2 cellular contexts compared by ENCODE assay signal in the genomic region with DNA sequence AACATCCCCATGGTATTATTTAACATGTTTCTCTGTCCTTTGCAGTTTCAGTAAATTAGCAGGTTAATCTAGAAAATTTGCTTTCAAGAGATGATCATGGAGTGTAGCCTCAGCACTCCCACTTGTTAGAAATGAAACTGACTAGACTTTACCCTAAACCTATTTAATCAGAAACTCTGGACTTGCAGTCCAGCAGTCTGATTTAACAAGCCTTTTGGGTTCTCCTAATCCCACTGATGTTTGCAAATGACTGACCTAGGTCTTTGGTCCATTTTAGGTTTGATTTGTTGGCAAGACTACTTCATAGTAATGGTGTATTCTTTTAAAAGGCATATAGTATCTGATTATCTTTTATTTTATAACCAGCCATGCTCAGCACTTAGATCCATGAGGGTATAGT.
A peak's percentile ranks its signal among the peaks of the same experiment; 100 is the strongest.
TF ChIP-seq lines count a peak whose summit lies in the region.

No MANE protein-coding gene starts in this region.

TF ChIP-seq in liver, 16 proteins besides CTCF, POLR2A, EP300 and RAD21:
- TF ChIP-seq, protein P1, sequence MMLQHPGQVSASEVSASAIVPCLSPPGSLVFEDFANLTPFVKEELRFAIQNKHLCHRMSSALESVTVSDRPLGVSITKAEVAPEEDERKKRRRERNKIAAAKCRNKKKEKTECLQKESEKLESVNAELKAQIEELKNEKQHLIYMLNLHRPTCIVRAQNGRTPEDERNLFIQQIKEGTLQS (IDR thresholded peaks at IDR 0.05): no peak
- TF ChIP-seq SP1 (IDR thresholded peaks at IDR 0.05) (peak; percentile 85), HNF4A (conservative IDR thresholded peaks at IDR 0.05) (peak; percentile 100), HNF4G (IDR thresholded peaks at IDR 0.05) (peak; percentile 99), FOXA2 (IDR thresholded peaks at IDR 0.05) (peak; percentile 38), RXRA (IDR thresholded peaks at IDR 0.05) (peak; percentile 82 to 83), NR2F2 (IDR thresholded peaks at IDR 0.05) (peak; percentile 45), GABPA (IDR thresholded peaks at IDR 0.05 in 1 of 2, conservative IDR thresholded peaks at IDR 0.05 in 1 of 2) (no peak), YY1 (IDR thresholded peaks at IDR 0.05) (peak; percentile 85), FOXA1 (IDR thresholded peaks at IDR 0.05) (no peak), JUND (IDR thresholded peaks at IDR 0.05) (peak in 1 of 2 donors; percentile 76), EGR1 (IDR thresholded peaks at IDR 0.05; ENCODE audit: low read depth in 2 of 2) (no peak), TAF1 (conservative IDR thresholded peaks at IDR 0.05) (no peak)
- TF ChIP-seq, protein P2, sequence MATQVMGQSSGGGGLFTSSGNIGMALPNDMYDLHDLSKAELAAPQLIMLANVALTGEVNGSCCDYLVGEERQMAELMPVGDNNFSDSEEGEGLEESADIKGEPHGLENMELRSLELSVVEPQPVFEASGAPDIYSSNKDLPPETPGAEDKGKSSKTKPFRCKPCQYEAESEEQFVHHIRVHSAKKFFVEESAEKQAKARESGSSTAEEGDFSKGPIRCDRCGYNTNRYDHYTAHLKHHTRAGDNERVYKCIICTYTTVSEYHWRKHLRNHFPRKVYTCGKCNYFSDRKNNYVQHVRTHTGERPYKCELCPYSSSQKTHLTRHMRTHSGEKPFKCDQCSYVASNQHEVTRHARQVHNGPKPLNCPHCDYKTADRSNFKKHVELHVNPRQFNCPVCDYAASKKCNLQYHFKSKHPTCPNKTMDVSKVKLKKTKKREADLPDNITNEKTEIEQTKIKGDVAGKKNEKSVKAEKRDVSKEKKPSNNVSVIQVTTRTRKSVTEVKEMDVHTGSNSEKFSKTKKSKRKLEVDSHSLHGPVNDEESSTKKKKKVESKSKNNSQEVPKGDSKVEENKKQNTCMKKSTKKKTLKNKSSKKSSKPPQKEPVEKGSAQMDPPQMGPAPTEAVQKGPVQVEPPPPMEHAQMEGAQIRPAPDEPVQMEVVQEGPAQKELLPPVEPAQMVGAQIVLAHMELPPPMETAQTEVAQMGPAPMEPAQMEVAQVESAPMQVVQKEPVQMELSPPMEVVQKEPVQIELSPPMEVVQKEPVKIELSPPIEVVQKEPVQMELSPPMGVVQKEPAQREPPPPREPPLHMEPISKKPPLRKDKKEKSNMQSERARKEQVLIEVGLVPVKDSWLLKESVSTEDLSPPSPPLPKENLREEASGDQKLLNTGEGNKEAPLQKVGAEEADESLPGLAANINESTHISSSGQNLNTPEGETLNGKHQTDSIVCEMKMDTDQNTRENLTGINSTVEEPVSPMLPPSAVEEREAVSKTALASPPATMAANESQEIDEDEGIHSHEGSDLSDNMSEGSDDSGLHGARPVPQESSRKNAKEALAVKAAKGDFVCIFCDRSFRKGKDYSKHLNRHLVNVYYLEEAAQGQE (IDR thresholded peaks at IDR 0.05): peak; percentile 69
- TF ChIP-seq, protein P3, sequence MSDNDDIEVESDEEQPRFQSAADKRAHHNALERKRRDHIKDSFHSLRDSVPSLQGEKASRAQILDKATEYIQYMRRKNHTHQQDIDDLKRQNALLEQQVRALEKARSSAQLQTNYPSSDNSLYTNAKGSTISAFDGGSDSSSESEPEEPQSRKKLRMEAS (IDR thresholded peaks at IDR 0.05): peak; percentile 59
- TF ChIP-seq, protein P4, sequence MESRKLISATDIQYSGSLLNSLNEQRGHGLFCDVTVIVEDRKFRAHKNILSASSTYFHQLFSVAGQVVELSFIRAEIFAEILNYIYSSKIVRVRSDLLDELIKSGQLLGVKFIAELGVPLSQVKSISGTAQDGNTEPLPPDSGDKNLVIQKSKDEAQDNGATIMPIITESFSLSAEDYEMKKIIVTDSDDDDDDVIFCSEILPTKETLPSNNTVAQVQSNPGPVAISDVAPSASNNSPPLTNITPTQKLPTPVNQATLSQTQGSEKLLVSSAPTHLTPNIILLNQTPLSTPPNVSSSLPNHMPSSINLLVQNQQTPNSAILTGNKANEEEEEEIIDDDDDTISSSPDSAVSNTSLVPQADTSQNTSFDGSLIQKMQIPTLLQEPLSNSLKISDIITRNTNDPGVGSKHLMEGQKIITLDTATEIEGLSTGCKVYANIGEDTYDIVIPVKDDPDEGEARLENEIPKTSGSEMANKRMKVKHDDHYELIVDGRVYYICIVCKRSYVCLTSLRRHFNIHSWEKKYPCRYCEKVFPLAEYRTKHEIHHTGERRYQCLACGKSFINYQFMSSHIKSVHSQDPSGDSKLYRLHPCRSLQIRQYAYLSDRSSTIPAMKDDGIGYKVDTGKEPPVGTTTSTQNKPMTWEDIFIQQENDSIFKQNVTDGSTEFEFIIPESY (IDR thresholded peaks at IDR 0.05): peak; percentile 52

TF ChIP-seq in HepG2, 621 proteins besides CTCF, POLR2A, EP300 and RAD21:
- TF ChIP-seq, protein P5, sequence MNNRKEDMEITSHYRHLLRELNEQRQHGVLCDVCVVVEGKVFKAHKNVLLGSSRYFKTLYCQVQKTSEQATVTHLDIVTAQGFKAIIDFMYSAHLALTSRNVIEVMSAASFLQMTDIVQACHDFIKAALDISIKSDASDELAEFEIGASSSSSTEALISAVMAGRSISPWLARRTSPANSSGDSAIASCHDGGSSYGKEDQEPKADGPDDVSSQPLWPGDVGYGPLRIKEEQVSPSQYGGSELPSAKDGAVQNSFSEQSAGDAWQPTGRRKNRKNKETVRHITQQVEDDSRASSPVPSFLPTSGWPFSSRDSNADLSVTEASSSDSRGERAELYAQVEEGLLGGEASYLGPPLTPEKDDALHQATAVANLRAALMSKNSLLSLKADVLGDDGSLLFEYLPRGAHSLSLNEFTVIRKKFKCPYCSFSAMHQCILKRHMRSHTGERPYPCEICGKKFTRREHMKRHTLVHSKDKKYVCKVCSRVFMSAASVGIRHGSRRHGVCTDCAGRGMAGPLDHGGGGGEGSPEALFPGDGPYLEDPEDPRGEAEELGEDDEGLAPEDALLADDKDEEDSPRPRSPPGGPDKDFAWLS (CRISPR knock-in tag; IDR thresholded peaks at IDR 0.05; ENCODE audit: borderline replicate concordance): no peak
- TF ChIP-seq RFX3 (CRISPR knock-in tag; IDR thresholded peaks at IDR 0.05) (no peak), TEAD2 (CRISPR knock-in tag; IDR thresholded peaks at IDR 0.05) (no peak), ZNF256 (CRISPR knock-in tag; conservative IDR thresholded peaks at IDR 0.05) (no peak), SMYD3 (CRISPR knock-in tag; IDR thresholded peaks at IDR 0.05) (no peak), ZNF841 (CRISPR knock-in tag; IDR thresholded peaks at IDR 0.05; ENCODE audit: borderline replicate concordance) (no peak), ERF (CRISPR knock-in tag; IDR thresholded peaks at IDR 0.05) (no peak), REXO4 (CRISPR knock-in tag; IDR thresholded peaks at IDR 0.05; ENCODE audit: borderline replicate concordance) (no peak), ZNF326 (CRISPR knock-in tag; IDR thresholded peaks at IDR 0.05; ENCODE audit: borderline replicate concordance) (no peak), NFE2L2 (IDR thresholded peaks at IDR 0.05; ENCODE audit: low read length) (no peak), CEBPB (IDR thresholded peaks at IDR 0.05; ENCODE audit: borderline replicate concordance, low read depth, low read length) (no peak), DR1 (CRISPR knock-in tag; IDR thresholded peaks at IDR 0.05) (no peak), ZNF160 (CRISPR knock-in tag; IDR thresholded peaks at IDR 0.05) (no peak), GZF1 (CRISPR knock-in tag; IDR thresholded peaks at IDR 0.05) (no peak), GTF3A (CRISPR knock-in tag; conservative IDR thresholded peaks at IDR 0.05) (no peak), GTF2F1 (IDR thresholded peaks at IDR 0.05; ENCODE audit: low read length) (no peak)
- TF ChIP-seq, protein P6, sequence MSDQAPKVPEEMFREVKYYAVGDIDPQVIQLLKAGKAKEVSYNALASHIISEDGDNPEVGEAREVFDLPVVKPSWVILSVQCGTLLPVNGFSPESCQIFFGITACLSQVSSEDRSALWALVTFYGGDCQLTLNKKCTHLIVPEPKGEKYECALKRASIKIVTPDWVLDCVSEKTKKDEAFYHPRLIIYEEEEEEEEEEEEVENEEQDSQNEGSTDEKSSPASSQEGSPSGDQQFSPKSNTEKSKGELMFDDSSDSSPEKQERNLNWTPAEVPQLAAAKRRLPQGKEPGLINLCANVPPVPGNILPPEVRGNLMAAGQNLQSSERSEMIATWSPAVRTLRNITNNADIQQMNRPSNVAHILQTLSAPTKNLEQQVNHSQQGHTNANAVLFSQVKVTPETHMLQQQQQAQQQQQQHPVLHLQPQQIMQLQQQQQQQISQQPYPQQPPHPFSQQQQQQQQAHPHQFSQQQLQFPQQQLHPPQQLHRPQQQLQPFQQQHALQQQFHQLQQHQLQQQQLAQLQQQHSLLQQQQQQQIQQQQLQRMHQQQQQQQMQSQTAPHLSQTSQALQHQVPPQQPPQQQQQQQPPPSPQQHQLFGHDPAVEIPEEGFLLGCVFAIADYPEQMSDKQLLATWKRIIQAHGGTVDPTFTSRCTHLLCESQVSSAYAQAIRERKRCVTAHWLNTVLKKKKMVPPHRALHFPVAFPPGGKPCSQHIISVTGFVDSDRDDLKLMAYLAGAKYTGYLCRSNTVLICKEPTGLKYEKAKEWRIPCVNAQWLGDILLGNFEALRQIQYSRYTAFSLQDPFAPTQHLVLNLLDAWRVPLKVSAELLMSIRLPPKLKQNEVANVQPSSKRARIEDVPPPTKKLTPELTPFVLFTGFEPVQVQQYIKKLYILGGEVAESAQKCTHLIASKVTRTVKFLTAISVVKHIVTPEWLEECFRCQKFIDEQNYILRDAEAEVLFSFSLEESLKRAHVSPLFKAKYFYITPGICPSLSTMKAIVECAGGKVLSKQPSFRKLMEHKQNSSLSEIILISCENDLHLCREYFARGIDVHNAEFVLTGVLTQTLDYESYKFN (CRISPR knock-in tag; conservative IDR thresholded peaks at IDR 0.05): no peak
- TF ChIP-seq, protein P7, sequence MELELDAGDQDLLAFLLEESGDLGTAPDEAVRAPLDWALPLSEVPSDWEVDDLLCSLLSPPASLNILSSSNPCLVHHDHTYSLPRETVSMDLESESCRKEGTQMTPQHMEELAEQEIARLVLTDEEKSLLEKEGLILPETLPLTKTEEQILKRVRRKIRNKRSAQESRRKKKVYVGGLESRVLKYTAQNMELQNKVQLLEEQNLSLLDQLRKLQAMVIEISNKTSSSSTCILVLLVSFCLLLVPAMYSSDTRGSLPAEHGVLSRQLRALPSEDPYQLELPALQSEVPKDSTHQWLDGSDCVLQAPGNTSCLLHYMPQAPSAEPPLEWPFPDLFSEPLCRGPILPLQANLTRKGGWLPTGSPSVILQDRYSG (CRISPR knock-in tag; IDR thresholded peaks at IDR 0.05): no peak
- TF ChIP-seq, protein P8, sequence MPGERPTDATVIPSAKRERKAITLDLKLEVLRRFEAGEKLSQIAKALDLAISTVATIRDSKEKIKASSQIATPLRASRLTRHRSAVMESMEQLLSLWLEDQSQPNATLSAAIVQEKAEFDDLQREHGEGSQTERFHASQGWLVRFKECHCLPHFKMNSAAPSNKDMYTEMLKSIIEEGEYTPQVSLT (CRISPR knock-in tag; IDR thresholded peaks at IDR 0.05; ENCODE audit: borderline replicate concordance, low read depth): no peak
- TF ChIP-seq, protein P9, sequence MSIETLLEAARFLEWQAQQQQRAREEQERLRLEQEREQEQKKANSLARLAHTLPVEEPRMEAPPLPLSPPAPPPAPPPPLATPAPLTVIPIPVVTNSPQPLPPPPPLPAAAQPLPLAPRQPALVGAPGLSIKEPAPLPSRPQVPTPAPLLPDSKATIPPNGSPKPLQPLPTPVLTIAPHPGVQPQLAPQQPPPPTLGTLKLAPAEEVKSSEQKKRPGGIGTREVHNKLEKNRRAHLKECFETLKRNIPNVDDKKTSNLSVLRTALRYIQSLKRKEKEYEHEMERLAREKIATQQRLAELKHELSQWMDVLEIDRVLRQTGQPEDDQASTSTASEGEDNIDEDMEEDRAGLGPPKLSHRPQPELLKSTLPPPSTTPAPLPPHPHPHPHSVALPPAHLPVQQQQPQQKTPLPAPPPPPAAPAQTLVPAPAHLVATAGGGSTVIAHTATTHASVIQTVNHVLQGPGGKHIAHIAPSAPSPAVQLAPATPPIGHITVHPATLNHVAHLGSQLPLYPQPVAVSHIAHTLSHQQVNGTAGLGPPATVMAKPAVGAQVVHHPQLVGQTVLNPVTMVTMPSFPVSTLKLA (IDR thresholded peaks at IDR 0.05): no peak
TF ChIP-seq in HepG2: peak in this region for 0.
